ENCODE assay signal across 1 cellular context in genomic region chr16:84947996-84948854, GRCh38.
TF ChIP-seq lines count a peak whose summit lies in the region.

No MANE protein-coding gene starts in this region.

TF ChIP-seq in HepG2, 621 proteins besides CTCF, POLR2A, EP300 and RAD21 (continued from another document and continues in another):
- TF ChIP-seq ZNF503 (CRISPR knock-in tag; IDR thresholded peaks at IDR 0.05) (no peak), SP5 (CRISPR knock-in tag; IDR thresholded peaks at IDR 0.05; ENCODE audit: borderline replicate concordance, low read depth) (no peak), NCOA2 (CRISPR knock-in tag; IDR thresholded peaks at IDR 0.05) (no peak), ZC3H4 (CRISPR knock-in tag; IDR thresholded peaks at IDR 0.05; ENCODE audit: borderline replicate concordance) (no peak), ZBTB38 (CRISPR knock-in tag; IDR thresholded peaks at IDR 0.05) (no peak), ZNF879 (CRISPR knock-in tag; IDR thresholded peaks at IDR 0.05) (no peak), TAF1 (CRISPR knock-in tag; IDR thresholded peaks at IDR 0.05) (no peak), BCL3 (CRISPR knock-in tag; IDR thresholded peaks at IDR 0.05) (no peak), ZNF777 (CRISPR knock-in tag; IDR thresholded peaks at IDR 0.05) (no peak), ZNF382 (CRISPR knock-in tag; IDR thresholded peaks at IDR 0.05; ENCODE audit: borderline replicate concordance) (no peak), ZNF747 (CRISPR knock-in tag; IDR thresholded peaks at IDR 0.05; ENCODE audit: borderline replicate concordance) (peak; percentile 65; the same call in 1 of the 2 replicates), TBX3 (IDR thresholded peaks at IDR 0.05; ENCODE audit: borderline replicate concordance) (no peak), NFE2L1 (CRISPR knock-in tag; IDR thresholded peaks at IDR 0.05; ENCODE audit: borderline replicate concordance) (peak; percentile 65; the same call in 1 of the 2 replicates), ZNF430 (CRISPR knock-in tag; IDR thresholded peaks at IDR 0.05) (no peak; the same call in 1 of the 2 replicates), MIER3 (CRISPR knock-in tag; IDR thresholded peaks at IDR 0.05; ENCODE audit: borderline replicate concordance) (no peak), ZNF292 (CRISPR knock-in tag; IDR thresholded peaks at IDR 0.05; ENCODE audit: borderline replicate concordance, low read depth) (peak; percentile 97), ZBTB14 (CRISPR knock-in tag; IDR thresholded peaks at IDR 0.05) (no peak), NFAT5 (CRISPR knock-in tag; IDR thresholded peaks at IDR 0.05) (no peak), PRDM4 (CRISPR knock-in tag; IDR thresholded peaks at IDR 0.05; ENCODE audit: borderline replicate concordance) (no peak), TMF1 (CRISPR knock-in tag; IDR thresholded peaks at IDR 0.05; ENCODE audit: low read depth) (peak; percentile 20; the same call in 1 of the 2 replicates), ZNF329 (CRISPR knock-in tag; IDR thresholded peaks at IDR 0.05; ENCODE audit: low read depth) (no peak), POLR2AphosphoS2 (IDR thresholded peaks at IDR 0.05; ENCODE audit: low read depth, low read length) (no peak), DNMT3B (CRISPR knock-in tag; conservative IDR thresholded peaks at IDR 0.05) (no peak), ZNF770 (CRISPR knock-in tag; IDR thresholded peaks at IDR 0.05) (peak; percentile 89), NFIC (IDR thresholded peaks at IDR 0.05; ENCODE audit: low read length) (no peak), ZSCAN22 (CRISPR knock-in tag; IDR thresholded peaks at IDR 0.05) (no peak), GTF3A (CRISPR knock-in tag; conservative IDR thresholded peaks at IDR 0.05) (no peak), ZNF709 (CRISPR knock-in tag; IDR thresholded peaks at IDR 0.05) (0 out of 2 replicates have a peak, but pooled peaks have one; percentile 54), PAF1 (CRISPR knock-in tag; IDR thresholded peaks at IDR 0.05) (no peak), KDM5B (CRISPR knock-in tag; IDR thresholded peaks at IDR 0.05; ENCODE audit: borderline replicate concordance) (peak; percentile 85), BCLAF1 (IDR thresholded peaks at IDR 0.05) (no peak), ZNF576 (CRISPR knock-in tag; IDR thresholded peaks at IDR 0.05) (0 out of 2 replicates have a peak, but pooled peaks have one; percentile 81), RNF219 (CRISPR knock-in tag; IDR thresholded peaks at IDR 0.05) (no peak), JUN (CRISPR knock-in tag; IDR thresholded peaks at IDR 0.05) (no peak), HNRNPH1 (optimal IDR thresholded peaks at IDR 0.05; ENCODE audit: low read depth, low read length) (no peak), ZBTB49 (CRISPR knock-in tag; IDR thresholded peaks at IDR 0.05; ENCODE audit: borderline replicate concordance) (no peak), SOX5 (CRISPR knock-in tag; IDR thresholded peaks at IDR 0.05; ENCODE audit: borderline replicate concordance) (peak; percentile 19; the same call in 1 of the 2 replicates)
